9 cellular contexts compared by ENCODE assay signal in the genomic region with DNA sequence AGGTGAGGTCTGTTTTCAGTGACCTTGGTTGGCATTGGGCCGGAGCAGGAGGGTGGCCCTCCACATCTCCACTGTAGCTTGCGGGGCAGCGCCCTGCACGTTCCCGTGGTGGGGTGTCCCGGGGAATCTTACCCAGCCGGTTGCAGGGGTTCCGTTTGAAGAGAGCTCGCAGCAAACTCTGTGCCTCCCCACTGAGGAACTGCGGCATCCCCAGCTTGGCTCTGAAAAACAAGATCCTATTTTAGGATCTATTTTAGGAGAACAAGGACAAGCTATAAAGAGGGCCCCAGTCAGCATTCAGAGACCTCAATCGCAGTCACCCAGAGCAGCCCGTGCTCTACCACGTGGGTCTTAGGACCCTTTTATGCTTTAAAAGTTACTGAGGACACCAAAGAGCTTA.
A peak's percentile ranks its signal among the peaks of the same experiment; 100 is the strongest.
DNase-seq lines count a peak whose midpoint lies in the region; ATAC-seq and TF ChIP-seq lines count a peak whose summit lies in the region.
"Had no signal": no experiment of that assay in that cellular context is flagged by ENCODE, and none has a peak within 500 bp of the region (broad histone marks: within the 10 kb centered on the region; RNA-seq: fewer than 3 reads in every experiment).

No MANE protein-coding gene starts in this region.

- H3K9me3 ChIP-seq in CD4-positive, alpha-beta T cell (ENCODE audit: control insufficient read depth, low read length): no peaks in the 10 kb centered on the region
- no peaks in the 10 kb centered on the region for H3K9me3 ChIP-seq in SK-N-MC (ENCODE audit: low read depth, low read length)
- no peaks in the 10 kb centered on the region for H3K9me3 ChIP-seq in sigmoid colon

- no peaks in the 10 kb centered on the region for H3K27me3 Mint-ChIP-seq in CD4-positive, alpha-beta T cell

- ATAC-seq in CD4-positive, alpha-beta T cell (ENCODE audit: poor library complexity): no peak
- ATAC-seq in GM21515 (IDR thresholded peaks at IDR 0.05; ENCODE audit: unreplicated experiment) (no peak), GM19463 (IDR thresholded peaks at IDR 0.05; ENCODE audit: unreplicated experiment) (no peak)

- TF ChIP-seq POLR2A in sigmoid colon (IDR thresholded peaks at IDR 0.05): no peak

- no peak overlapping the region for H3K56ac ChIP-seq in mesendoderm (ENCODE audit: low read length)

- H3K27me3 ChIP-seq in CD4-positive, alpha-beta T cell (ENCODE audit: control insufficient read depth, insufficient read depth, low read length): no peaks in the 10 kb centered on the region
- H3K27me3 ChIP-seq in sigmoid colon: no peaks in the 10 kb centered on the region
- no peaks in the 10 kb centered on the region for H3K27me3 ChIP-seq in mesendoderm (ENCODE audit: insufficient read depth, low read length, poor library complexity)

- H3K4me2 ChIP-seq in mesendoderm (ENCODE audit: low read length): no peak overlapping the region

- H3K79me2 ChIP-seq in mesendoderm (ENCODE audit: control insufficient read depth, insufficient read depth, low read length): no peaks in the 10 kb centered on the region

- H3K4me3 ChIP-seq in SK-N-MC: peak overlapping the region; percentile 70
- H3K4me3 ChIP-seq in sigmoid colon: no peak overlapping the region
- H3K4me3 ChIP-seq in mesendoderm (ENCODE audit: low read length): no peak overlapping the region

- H3K36me3 ChIP-seq in SK-N-MC (ENCODE audit: insufficient read depth, low read length): no peaks in the 10 kb centered on the region; the same call in 1 of the 2 replicates
- peaks cover 0 to 68% (median 2%) of the 10 kb centered on the region in 4 donors for H3K36me3 ChIP-seq in sigmoid colon
- no peaks in the 10 kb centered on the region for H3K36me3 ChIP-seq in mesendoderm (ENCODE audit: control insufficient read depth, insufficient read depth, low read length)

- POLR2A ChIA-PET in CD4-positive, alpha-beta T cell (lab: Charles Lee): interaction anchor here (0.8 to 3.0 kb wide), 8 partner anchors 53 to 467 kb away, joined by 3 to 21 read pairs (median 6); a partner anchor contains a TSS

- no peak overlapping the region for H3K4me3 Mint-ChIP-seq in CD4-positive, alpha-beta T cell

- H3K36me3 Mint-ChIP-seq in CD4-positive, alpha-beta T cell (ENCODE audit: low read depth): peaks cover 13% of the 10 kb centered on the region

- no peak overlapping the region for H2BK5ac ChIP-seq in mesendoderm (ENCODE audit: low read length)

- no peak overlapping the region for H2BK15ac ChIP-seq in mesendoderm (replicated peaks; ENCODE audit: low read depth)

- H3K27ac ChIP-seq in CD4-positive, alpha-beta T cell (ENCODE audit: low read depth, low read length): peak overlapping the region; percentile 74
- H3K27ac ChIP-seq in SK-N-MC: peak overlapping the region; percentile 89
- H3K27ac ChIP-seq in sigmoid colon: peak overlapping the region in 2 of 4 donors; percentile 43 to 51
- no peak overlapping the region for H3K27ac ChIP-seq in mesendoderm (ENCODE audit: low read depth, low read length)

- no peak overlapping the region for H2BK120ac ChIP-seq in mesendoderm (ENCODE audit: low read depth, low read length)

- H3K23ac ChIP-seq in mesendoderm (ENCODE audit: low read length): no peak overlapping the region

- no peak overlapping the region for H3K18ac ChIP-seq in mesendoderm (ENCODE audit: low read length)

- H3K27ac Mint-ChIP-seq in CD4-positive, alpha-beta T cell: peak overlapping the region; percentile 95

- 94 to 95% methylated on average over 13 of the region's 13 CpGs for WGBS in sigmoid colon, 2 donors
- WGBS in mesendoderm (ENCODE audit: extremely low coverage, insufficient coverage, low lambda C conversion rate): no CpG with 5 or more reads among the region's 13 CpGs

- CTCF ChIA-PET in CD4-positive, alpha-beta T cell (lab: Charles Lee): interaction anchor here (1.5 to 1.6 kb wide), 2 partner anchors 107 to 139 kb away, joined by 3 to 5 read pairs; no protein-coding TSS in a partner anchor

- H3K9me3 Mint-ChIP-seq in CD4-positive, alpha-beta T cell: peaks cover 2% of the 10 kb centered on the region

- no peak overlapping the region for H4K5ac ChIP-seq in mesendoderm (ENCODE audit: low read length)

- no peak for TF ChIP-seq CTCF in CD4-positive, alpha-beta T cell (IDR thresholded peaks at IDR 0.05)
- no peak for TF ChIP-seq CTCF in sigmoid colon (IDR thresholded peaks at IDR 0.05)

- H4K8ac ChIP-seq in mesendoderm (ENCODE audit: low read depth, low read length): no peak overlapping the region

- H3K4ac ChIP-seq in mesendoderm (ENCODE audit: low read depth, low read length): no peak overlapping the region

- H3K4me1 ChIP-seq in sigmoid colon: peaks cover 0 to 4% (median 0%) of the 10 kb centered on the region in 4 donors
- H3K4me1 ChIP-seq in mesendoderm (ENCODE audit: control insufficient read depth, low read depth, low read length): peaks cover 3% of the 10 kb centered on the region

- no peak overlapping the region for H2AK5ac ChIP-seq in mesendoderm (ENCODE audit: low read length)

- H3K79me1 ChIP-seq in mesendoderm (ENCODE audit: low read length): no peaks in the 10 kb centered on the region

- intact Hi-C loops in CD4-positive, alpha-beta T cell (cut with DNase I, micrococcal nuclease): loop anchor here (1.0 to 5.0 kb wide), 2 partner anchors 71 to 139 kb away; a partner anchor contains a TSS
- intact Hi-C loops in sigmoid colon (cut with DNase I): no loop called here

- H3K9ac ChIP-seq in SK-N-MC (ENCODE audit: insufficient read length) (peak overlapping the region; percentile 52), mesendoderm (ENCODE audit: low read length) (no peak overlapping the region)

- TF ChIP-seq EP300 in sigmoid colon (IDR thresholded peaks at IDR 0.05): no peak

- peaks cover 21% of the 10 kb centered on the region for H3K4me1 Mint-ChIP-seq in CD4-positive, alpha-beta T cell (ENCODE audit: low read depth)

- no peak for DNase-seq in CD4-positive, alpha-beta T cell
- DNase-seq in SK-N-MC (ENCODE audit: low read depth, low spot score) (no peak), globus pallidus (ENCODE audit: low spot score) (peak; percentile 22), sigmoid colon (peak; percentile 52), RKO (ENCODE audit: low spot score) (no peak), mesendoderm (no peak)
- DNase-seq: NK-92 treated with Interleukin-12 subunit alpha and Interleukin-12 subunit beta, amount 100 ng/mL, for 24 hours had no signal

Comparison
In these comparisons a context has a peak if more than half of its experiments do, and no peak if none do; other contexts are left out.
1. DNase-seq: peak in globus pallidus (single experiment) and sigmoid colon (single experiment); none in CD4-positive, alpha-beta T cell (0 of 10), SK-N-MC (single experiment), RKO (single experiment) and mesendoderm (single experiment).